1 cellular context compared by ENCODE assay signal in the genomic region with DNA sequence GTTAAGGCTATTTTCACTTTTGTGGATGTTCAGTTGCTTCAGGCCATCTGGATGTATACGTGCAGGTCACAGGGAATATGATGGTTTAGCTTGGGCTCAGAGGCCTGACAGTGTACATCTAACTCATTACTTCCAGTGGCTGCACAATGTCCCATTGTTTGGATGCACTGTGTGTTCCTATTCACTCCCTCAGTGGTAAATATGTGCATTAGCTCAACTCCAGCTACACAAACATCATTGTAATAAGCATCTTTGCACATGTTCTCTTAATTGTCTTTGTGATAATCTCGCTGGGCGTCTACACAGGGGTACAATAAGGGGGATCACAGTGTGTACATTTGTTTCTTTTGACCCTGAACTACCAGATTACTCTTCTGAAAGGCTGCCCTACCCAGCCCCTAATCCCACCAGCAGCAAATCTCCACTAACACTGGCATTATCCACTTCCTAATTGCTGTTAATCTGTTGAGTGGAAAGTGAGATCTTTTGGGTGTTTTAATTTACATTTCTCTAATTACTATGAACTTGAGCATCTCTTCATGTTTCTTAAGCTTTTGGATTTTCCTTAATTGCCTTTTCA.
TF ChIP-seq lines count a peak whose summit lies in the region.

No MANE protein-coding gene starts in this region.

TF ChIP-seq in HepG2, 621 proteins besides CTCF, POLR2A, EP300 and RAD21 (continued from another document):
- TF ChIP-seq, protein P1, sequence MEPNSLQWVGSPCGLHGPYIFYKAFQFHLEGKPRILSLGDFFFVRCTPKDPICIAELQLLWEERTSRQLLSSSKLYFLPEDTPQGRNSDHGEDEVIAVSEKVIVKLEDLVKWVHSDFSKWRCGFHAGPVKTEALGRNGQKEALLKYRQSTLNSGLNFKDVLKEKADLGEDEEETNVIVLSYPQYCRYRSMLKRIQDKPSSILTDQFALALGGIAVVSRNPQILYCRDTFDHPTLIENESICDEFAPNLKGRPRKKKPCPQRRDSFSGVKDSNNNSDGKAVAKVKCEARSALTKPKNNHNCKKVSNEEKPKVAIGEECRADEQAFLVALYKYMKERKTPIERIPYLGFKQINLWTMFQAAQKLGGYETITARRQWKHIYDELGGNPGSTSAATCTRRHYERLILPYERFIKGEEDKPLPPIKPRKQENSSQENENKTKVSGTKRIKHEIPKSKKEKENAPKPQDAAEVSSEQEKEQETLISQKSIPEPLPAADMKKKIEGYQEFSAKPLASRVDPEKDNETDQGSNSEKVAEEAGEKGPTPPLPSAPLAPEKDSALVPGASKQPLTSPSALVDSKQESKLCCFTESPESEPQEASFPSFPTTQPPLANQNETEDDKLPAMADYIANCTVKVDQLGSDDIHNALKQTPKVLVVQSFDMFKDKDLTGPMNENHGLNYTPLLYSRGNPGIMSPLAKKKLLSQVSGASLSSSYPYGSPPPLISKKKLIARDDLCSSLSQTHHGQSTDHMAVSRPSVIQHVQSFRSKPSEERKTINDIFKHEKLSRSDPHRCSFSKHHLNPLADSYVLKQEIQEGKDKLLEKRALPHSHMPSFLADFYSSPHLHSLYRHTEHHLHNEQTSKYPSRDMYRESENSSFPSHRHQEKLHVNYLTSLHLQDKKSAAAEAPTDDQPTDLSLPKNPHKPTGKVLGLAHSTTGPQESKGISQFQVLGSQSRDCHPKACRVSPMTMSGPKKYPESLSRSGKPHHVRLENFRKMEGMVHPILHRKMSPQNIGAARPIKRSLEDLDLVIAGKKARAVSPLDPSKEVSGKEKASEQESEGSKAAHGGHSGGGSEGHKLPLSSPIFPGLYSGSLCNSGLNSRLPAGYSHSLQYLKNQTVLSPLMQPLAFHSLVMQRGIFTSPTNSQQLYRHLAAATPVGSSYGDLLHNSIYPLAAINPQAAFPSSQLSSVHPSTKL (CRISPR knock-in tag; IDR thresholded peaks at IDR 0.05): peak; percentile 75
- TF ChIP-seq FOSL1 (CRISPR knock-in tag; IDR thresholded peaks at IDR 0.05; ENCODE audit: borderline replicate concordance): no peak
- TF ChIP-seq, protein P2, sequence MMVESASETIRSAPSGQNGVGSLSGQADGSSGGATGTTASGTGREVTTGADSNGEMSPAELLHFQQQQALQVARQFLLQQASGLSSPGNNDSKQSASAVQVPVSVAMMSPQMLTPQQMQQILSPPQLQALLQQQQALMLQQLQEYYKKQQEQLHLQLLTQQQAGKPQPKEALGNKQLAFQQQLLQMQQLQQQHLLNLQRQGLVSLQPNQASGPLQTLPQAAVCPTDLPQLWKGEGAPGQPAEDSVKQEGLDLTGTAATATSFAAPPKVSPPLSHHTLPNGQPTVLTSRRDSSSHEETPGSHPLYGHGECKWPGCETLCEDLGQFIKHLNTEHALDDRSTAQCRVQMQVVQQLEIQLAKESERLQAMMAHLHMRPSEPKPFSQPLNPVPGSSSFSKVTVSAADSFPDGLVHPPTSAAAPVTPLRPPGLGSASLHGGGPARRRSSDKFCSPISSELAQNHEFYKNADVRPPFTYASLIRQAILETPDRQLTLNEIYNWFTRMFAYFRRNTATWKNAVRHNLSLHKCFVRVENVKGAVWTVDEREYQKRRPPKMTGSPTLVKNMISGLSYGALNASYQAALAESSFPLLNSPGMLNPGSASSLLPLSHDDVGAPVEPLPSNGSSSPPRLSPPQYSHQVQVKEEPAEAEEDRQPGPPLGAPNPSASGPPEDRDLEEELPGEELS (CRISPR knock-in tag; IDR thresholded peaks at IDR 0.05): peak; percentile 89
- peak; percentile 28 for TF ChIP-seq TEAD3 (CRISPR knock-in tag; optimal IDR thresholded peaks at IDR 0.05; ENCODE audit: borderline replicate concordance)
- TF ChIP-seq NCOA2 (CRISPR knock-in tag; IDR thresholded peaks at IDR 0.05): 0 out of 2 replicates have a peak, but pooled peaks have one; percentile 24
- no peak for TF ChIP-seq ATAD3A (CRISPR knock-in tag; IDR thresholded peaks at IDR 0.05)
- TF ChIP-seq ZNF660 (CRISPR knock-in tag; IDR thresholded peaks at IDR 0.05; ENCODE audit: borderline replicate concordance, low read depth): no peak
- 0 out of 2 replicates have a peak, but pooled peaks have one; percentile 71 for TF ChIP-seq ZNF24 (IDR thresholded peaks at IDR 0.05)
- TF ChIP-seq, protein P3, sequence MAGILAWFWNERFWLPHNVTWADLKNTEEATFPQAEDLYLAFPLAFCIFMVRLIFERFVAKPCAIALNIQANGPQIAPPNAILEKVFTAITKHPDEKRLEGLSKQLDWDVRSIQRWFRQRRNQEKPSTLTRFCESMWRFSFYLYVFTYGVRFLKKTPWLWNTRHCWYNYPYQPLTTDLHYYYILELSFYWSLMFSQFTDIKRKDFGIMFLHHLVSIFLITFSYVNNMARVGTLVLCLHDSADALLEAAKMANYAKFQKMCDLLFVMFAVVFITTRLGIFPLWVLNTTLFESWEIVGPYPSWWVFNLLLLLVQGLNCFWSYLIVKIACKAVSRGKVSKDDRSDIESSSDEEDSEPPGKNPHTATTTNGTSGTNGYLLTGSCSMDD (CRISPR knock-in tag; IDR thresholded peaks at IDR 0.05): no peak
- no peak for TF ChIP-seq ZNF776 (CRISPR knock-in tag; IDR thresholded peaks at IDR 0.05)
- no peak for TF ChIP-seq PTBP1 (IDR thresholded peaks at IDR 0.05; ENCODE audit: low read depth, low read length, poor library complexity, severe bottlenecking)
- no peak for TF ChIP-seq SPEN (CRISPR knock-in tag; IDR thresholded peaks at IDR 0.05; ENCODE audit: low read depth)
- no peak for TF ChIP-seq RORA (CRISPR knock-in tag; IDR thresholded peaks at IDR 0.05)
- no peak for TF ChIP-seq ZNF614 (CRISPR knock-in tag; IDR thresholded peaks at IDR 0.05; ENCODE audit: borderline replicate concordance)
- TF ChIP-seq CBX2 (IDR thresholded peaks at IDR 0.05; ENCODE audit: low read depth, low read length): no peak
- TF ChIP-seq CBX2 (CRISPR knock-in tag; IDR thresholded peaks at IDR 0.05; ENCODE audit: low read depth): no peak
- TF ChIP-seq ZNF460 (CRISPR knock-in tag; IDR thresholded peaks at IDR 0.05; ENCODE audit: borderline replicate concordance): no peak
- no peak for TF ChIP-seq IRF2 (CRISPR knock-in tag; IDR thresholded peaks at IDR 0.05)
- TF ChIP-seq TBX2 (CRISPR knock-in tag; IDR thresholded peaks at IDR 0.05; ENCODE audit: borderline replicate concordance): peak; percentile 95
- no peak for TF ChIP-seq MIER3 (CRISPR knock-in tag; IDR thresholded peaks at IDR 0.05; ENCODE audit: borderline replicate concordance)
- no peak for TF ChIP-seq TOPORS (CRISPR knock-in tag; IDR thresholded peaks at IDR 0.05)
- TF ChIP-seq HHEX (CRISPR knock-in tag; IDR thresholded peaks at IDR 0.05): peak; percentile 89
- peak; percentile 51; the same call in 1 of the 2 replicates for TF ChIP-seq HDAC2 (CRISPR knock-in tag; IDR thresholded peaks at IDR 0.05)
- TF ChIP-seq, protein P4, sequence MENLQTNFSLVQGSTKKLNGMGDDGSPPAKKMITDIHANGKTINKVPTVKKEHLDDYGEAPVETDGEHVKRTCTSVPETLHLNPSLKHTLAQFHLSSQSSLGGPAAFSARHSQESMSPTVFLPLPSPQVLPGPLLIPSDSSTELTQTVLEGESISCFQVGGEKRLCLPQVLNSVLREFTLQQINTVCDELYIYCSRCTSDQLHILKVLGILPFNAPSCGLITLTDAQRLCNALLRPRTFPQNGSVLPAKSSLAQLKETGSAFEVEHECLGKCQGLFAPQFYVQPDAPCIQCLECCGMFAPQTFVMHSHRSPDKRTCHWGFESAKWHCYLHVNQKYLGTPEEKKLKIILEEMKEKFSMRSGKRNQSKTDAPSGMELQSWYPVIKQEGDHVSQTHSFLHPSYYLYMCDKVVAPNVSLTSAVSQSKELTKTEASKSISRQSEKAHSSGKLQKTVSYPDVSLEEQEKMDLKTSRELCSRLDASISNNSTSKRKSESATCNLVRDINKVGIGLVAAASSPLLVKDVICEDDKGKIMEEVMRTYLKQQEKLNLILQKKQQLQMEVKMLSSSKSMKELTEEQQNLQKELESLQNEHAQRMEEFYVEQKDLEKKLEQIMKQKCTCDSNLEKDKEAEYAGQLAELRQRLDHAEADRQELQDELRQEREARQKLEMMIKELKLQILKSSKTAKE (CRISPR knock-in tag; IDR thresholded peaks at IDR 0.05; ENCODE audit: borderline replicate concordance): no peak
- no peak for TF ChIP-seq ISX (CRISPR knock-in tag; conservative IDR thresholded peaks at IDR 0.05)
- TF ChIP-seq ZNF556 (CRISPR knock-in tag; IDR thresholded peaks at IDR 0.05; ENCODE audit: borderline replicate concordance): no peak
- no peak for TF ChIP-seq ZMAT3 (CRISPR knock-in tag; conservative IDR thresholded peaks at IDR 0.05)
- TF ChIP-seq ELF3 (CRISPR knock-in tag; IDR thresholded peaks at IDR 0.05): 0 out of 2 replicates have a peak, but pooled peaks have one; percentile 9
- TF ChIP-seq, protein P5, sequence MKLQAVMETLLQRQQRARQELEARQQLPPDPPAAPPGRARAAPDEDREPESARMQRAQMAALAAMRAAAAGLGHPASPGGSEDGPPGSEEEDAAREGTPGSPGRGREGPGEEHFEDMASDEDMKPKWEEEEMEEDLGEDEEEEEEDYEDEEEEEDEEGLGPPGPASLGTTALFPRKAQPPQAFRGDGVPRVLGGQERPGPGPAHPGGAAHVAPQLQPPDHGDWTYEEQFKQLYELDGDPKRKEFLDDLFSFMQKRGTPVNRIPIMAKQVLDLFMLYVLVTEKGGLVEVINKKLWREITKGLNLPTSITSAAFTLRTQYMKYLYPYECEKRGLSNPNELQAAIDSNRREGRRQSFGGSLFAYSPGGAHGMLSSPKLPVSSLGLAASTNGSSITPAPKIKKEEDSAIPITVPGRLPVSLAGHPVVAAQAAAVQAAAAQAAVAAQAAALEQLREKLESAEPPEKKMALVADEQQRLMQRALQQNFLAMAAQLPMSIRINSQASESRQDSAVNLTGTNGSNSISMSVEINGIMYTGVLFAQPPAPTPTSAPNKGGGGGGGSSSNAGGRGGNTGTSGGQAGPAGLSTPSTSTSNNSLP (IDR thresholded peaks at IDR 0.05; ENCODE audit: low read depth, low read length): no peak
- TF ChIP-seq ZNF207 (IDR thresholded peaks at IDR 0.05; ENCODE audit: borderline replicate concordance): no peak
- no peak for TF ChIP-seq SOX6 (IDR thresholded peaks at IDR 0.05)
- peak; percentile 94 for TF ChIP-seq SOX6 (CRISPR knock-in tag; IDR thresholded peaks at IDR 0.05)
- TF ChIP-seq ZNF703 (CRISPR knock-in tag; IDR thresholded peaks at IDR 0.05; ENCODE audit: borderline replicate concordance): no peak
- TF ChIP-seq HDAC1 (CRISPR knock-in tag; IDR thresholded peaks at IDR 0.05): no peak
- peak; percentile 18; the same call in 1 of the 2 replicates for TF ChIP-seq YEATS2 (CRISPR knock-in tag; IDR thresholded peaks at IDR 0.05; ENCODE audit: borderline replicate concordance)
- no peak for TF ChIP-seq FOSL2 (CRISPR knock-in tag; IDR thresholded peaks at IDR 0.05)
- TF ChIP-seq TBX3 (IDR thresholded peaks at IDR 0.05; ENCODE audit: borderline replicate concordance): peak; percentile 95
- 0 out of 2 replicates have a peak, but pooled peaks have one; percentile 30 for TF ChIP-seq MAX (IDR thresholded peaks at IDR 0.05)
- TF ChIP-seq ATF1 (CRISPR knock-in tag; IDR thresholded peaks at IDR 0.05): 0 out of 2 replicates have a peak, but pooled peaks have one; percentile 19
- no peak for TF ChIP-seq ZSCAN25 (CRISPR knock-in tag; IDR thresholded peaks at IDR 0.05)
- no peak; the same call in 2 of the 3 replicates for TF ChIP-seq MXI1 (IDR thresholded peaks at IDR 0.05; ENCODE audit: borderline replicate concordance, low read depth, low read length)
- peak; percentile 39; the same call in 1 of the 2 replicates for TF ChIP-seq RARA (CRISPR knock-in tag; IDR thresholded peaks at IDR 0.05)
- TF ChIP-seq RXRB (CRISPR knock-in tag; IDR thresholded peaks at IDR 0.05; ENCODE audit: borderline replicate concordance): no peak
- no peak for TF ChIP-seq HMGA1 (CRISPR knock-in tag; conservative IDR thresholded peaks at IDR 0.05)
- peak; percentile 63; the same call in 1 of the 2 replicates for TF ChIP-seq HMG20A (CRISPR knock-in tag; IDR thresholded peaks at IDR 0.05; ENCODE audit: borderline replicate concordance)
- no peak for TF ChIP-seq LCORL (IDR thresholded peaks at IDR 0.05)
- TF ChIP-seq LCORL (CRISPR knock-in tag; IDR thresholded peaks at IDR 0.05): no peak
- 0 out of 2 replicates have a peak, but pooled peaks have one; percentile 26 for TF ChIP-seq ZMYM4 (CRISPR knock-in tag; IDR thresholded peaks at IDR 0.05)
- TF ChIP-seq MED1 (CRISPR knock-in tag; IDR thresholded peaks at IDR 0.05): peak; percentile 45
- no peak for TF ChIP-seq MED8 (CRISPR knock-in tag; IDR thresholded peaks at IDR 0.05; ENCODE audit: insufficient replicate concordance)
- no peak for TF ChIP-seq ZNF543 (CRISPR knock-in tag; IDR thresholded peaks at IDR 0.05)
- TF ChIP-seq MYNN (CRISPR knock-in tag; IDR thresholded peaks at IDR 0.05; ENCODE audit: low read depth): no peak
- 0 out of 2 replicates have a peak, but pooled peaks have one; percentile 39 for TF ChIP-seq ZKSCAN5 (CRISPR knock-in tag; IDR thresholded peaks at IDR 0.05)
- no peak for TF ChIP-seq RAD51 (IDR thresholded peaks at IDR 0.05; ENCODE audit: borderline replicate concordance)
- no peak for TF ChIP-seq ZNF879 (CRISPR knock-in tag; IDR thresholded peaks at IDR 0.05)
- no peak for TF ChIP-seq CEBPB (IDR thresholded peaks at IDR 0.05; ENCODE audit: borderline replicate concordance, low read depth, low read length)
